In genomic region chr6:50007821-50008220, GRCh38 we compare ENCODE assay signal across 26 cellular contexts. TPM values are rescaled to one million over a fixed set of nuclear protein-coding genes. Genes with fewer than 3 reads are reported as not detected.
DNase-seq lines count a peak whose midpoint lies in the region; ATAC-seq, FAIRE-seq and TF ChIP-seq lines count a peak whose summit lies in the region.
"Had no signal": no experiment of that assay in that cellular context is flagged by ENCODE, and none has a peak within 500 bp of the region (broad histone marks: within the 10 kb centered on the region; RNA-seq: fewer than 3 reads in every experiment).

No MANE protein-coding gene starts in this region.

- intact Hi-C loops in Right ventricle myocardium inferior (cut with DNase I): no loop called here

- FAIRE-seq in H54 (lab: Jason Lieb, UNC): peak; percentile 87
- FAIRE-seq: D721Med, K562 had no signal

- H3K4me1 Mint-ChIP-seq in activated T-cell treated with anti-CD3 and anti-CD28 coated beads, Interleukin-2, amount 50 U/mL, for 4 hours (ENCODE audit: low read depth): no peaks in the 10 kb centered on the region
- H3K4me1 Mint-ChIP-seq: activated naive CD8-positive, alpha-beta T cell treated with anti-CD3 and anti-CD28 coated beads for 36 hours; central memory CD8-positive, alpha-beta T cell; natural killer cell had no signal

- peak; percentile 77 for ATAC-seq in esophagus mucosa
- ATAC-seq in activated T-cell treated with anti-CD3 and anti-CD28 coated beads, Interleukin-2, amount 50 U/mL, for 4 hours: no peak
- ATAC-seq in Right ventricle myocardium inferior: no peak
- ATAC-seq: activated CD4-positive, CD25-positive, alpha-beta regulatory T cell treated with anti-CD3 and anti-CD28 coated beads, Interleukin-2, amount 50 U/mL, for 24 hours; GM23338; K562; natural killer cell had no signal

- no peak for TF ChIP-seq POLR2A in H54 (IDR thresholded peaks at IDR 0.05; ENCODE audit: low read depth, low read length)

- no peak overlapping the region for H3K4me3 Mint-ChIP-seq in activated T-cell treated with anti-CD3 and anti-CD28 coated beads, Interleukin-2, amount 50 U/mL, for 4 hours
- H3K4me3 Mint-ChIP-seq: activated naive CD8-positive, alpha-beta T cell treated with anti-CD3 and anti-CD28 coated beads for 36 hours; activated T-helper 1 cell treated with anti-CD3 and anti-CD28 coated beads, Interleukin-12 subunit alpha, Interleukin-12 subunit beta, Interleukin-2, Interleukin-4 antibody, amounts not matched to agents 30 ng/mL and 10 ng/mL and 1 ng/mL, durations not matched to agents 14 hours and 24 hours and 36 hours; central memory CD8-positive, alpha-beta T cell; GM23338; natural killer cell had no signal

- no peaks in the 10 kb centered on the region for H3K9me3 Mint-ChIP-seq in activated T-cell treated with anti-CD3 and anti-CD28 coated beads, Interleukin-2, amount 50 U/mL, for 4 hours
- H3K9me3 Mint-ChIP-seq: activated naive CD8-positive, alpha-beta T cell treated with anti-CD3 and anti-CD28 coated beads for 36 hours; activated T-helper 1 cell treated with anti-CD3 and anti-CD28 coated beads, Interleukin-12 subunit alpha, Interleukin-12 subunit beta, Interleukin-2, Interleukin-4 antibody, amounts not matched to agents 30 ng/mL and 10 ng/mL and 1 ng/mL, durations not matched to agents 14 hours and 24 hours and 36 hours; GM23338 had no signal

- DNase-seq in H54 (ENCODE audit: insufficient read length, low spot score): peak; percentile 1
- peak; percentile 64 for DNase-seq in RKO (ENCODE audit: low spot score)
- peak; percentile 2 for DNase-seq in stromal cell of bone marrow (ENCODE audit: low read depth)
- DNase-seq in activated T-cell treated with anti-CD3 and anti-CD28 coated beads, Interleukin-2, amount 50 U/mL, for 4 hours: no peak
- DNase-seq in Right ventricle myocardium inferior (ENCODE audit: missing footprints): no peak
- DNase-seq in HuH-7.5 (ENCODE audit: low spot score): no peak
- DNase-seq: activated CD8-positive, alpha-beta memory T cell treated with anti-CD3 and anti-CD28 coated beads for 24 hours; activated naive CD8-positive, alpha-beta T cell treated with anti-CD3 and anti-CD28 coated beads for 36 hours; BE2C; esophagus squamous epithelium; GF-D8; hippocampal formation; kidney glomerular epithelial cell; mesenchymal stem cell; natural killer cell; NCI-H526; SJCRH30; T-helper 9 cell had no signal

- no peaks in the 10 kb centered on the region for H3K27me3 Mint-ChIP-seq in activated T-cell treated with anti-CD3 and anti-CD28 coated beads, Interleukin-2, amount 50 U/mL, for 4 hours (ENCODE audit: low read depth)
- H3K27me3 Mint-ChIP-seq: activated naive CD8-positive, alpha-beta T cell treated with anti-CD3 and anti-CD28 coated beads for 36 hours; central memory CD8-positive, alpha-beta T cell had no signal

- no peaks in the 10 kb centered on the region for H3K36me3 Mint-ChIP-seq in activated T-cell treated with anti-CD3 and anti-CD28 coated beads, Interleukin-2, amount 50 U/mL, for 4 hours (ENCODE audit: insufficient read depth)
- H3K36me3 Mint-ChIP-seq: activated naive CD8-positive, alpha-beta T cell treated with anti-CD3 and anti-CD28 coated beads for 36 hours; natural killer cell had no signal

RNA-seq across cellular contexts. Expression of gene DEFB110, which starts 14.0 kb away (rescaled TPM):
- not detected for total RNA-seq in esophagus mucosa
- total RNA-seq in activated T-cell treated with anti-CD3 and anti-CD28 coated beads, Interleukin-2, amount 50 U/mL, for 4 hours: not detected
- not detected for total RNA-seq in Right ventricle myocardium inferior
- total RNA-seq: activated naive CD8-positive, alpha-beta T cell treated with anti-CD3 and anti-CD28 coated beads for 36 hours; activated T-helper 1 cell treated with anti-CD3 and anti-CD28 coated beads, Interleukin-12 subunit alpha, Interleukin-12 subunit beta, Interleukin-2, Interleukin-4 antibody, amounts not matched to agents 30 ng/mL and 10 ng/mL and 1 ng/mL, durations not matched to agents 14 hours and 24 hours and 36 hours; esophagus squamous epithelium; GM23338; K562; natural killer cell; SJCRH30; suprapubic skin had no signal

RNA-seq across cellular contexts. Expression of gene DEFB113, which starts 38.4 kb away (rescaled TPM):
- total RNA-seq in esophagus mucosa: not detected
- total RNA-seq in activated T-cell treated with anti-CD3 and anti-CD28 coated beads, Interleukin-2, amount 50 U/mL, for 4 hours: not detected
- not detected for total RNA-seq in Right ventricle myocardium inferior
- total RNA-seq: activated naive CD8-positive, alpha-beta T cell treated with anti-CD3 and anti-CD28 coated beads for 36 hours; activated T-helper 1 cell treated with anti-CD3 and anti-CD28 coated beads, Interleukin-12 subunit alpha, Interleukin-12 subunit beta, Interleukin-2, Interleukin-4 antibody, amounts not matched to agents 30 ng/mL and 10 ng/mL and 1 ng/mL, durations not matched to agents 14 hours and 24 hours and 36 hours; esophagus squamous epithelium; GM23338; K562; natural killer cell; SJCRH30; suprapubic skin had no signal

RNA-seq across cellular contexts. Expression of gene DEFB112, which starts 41.9 kb away (rescaled TPM):
- not detected for total RNA-seq in esophagus mucosa
- total RNA-seq in activated T-cell treated with anti-CD3 and anti-CD28 coated beads, Interleukin-2, amount 50 U/mL, for 4 hours: not detected
- total RNA-seq in Right ventricle myocardium inferior: not detected
- total RNA-seq: activated naive CD8-positive, alpha-beta T cell treated with anti-CD3 and anti-CD28 coated beads for 36 hours; activated T-helper 1 cell treated with anti-CD3 and anti-CD28 coated beads, Interleukin-12 subunit alpha, Interleukin-12 subunit beta, Interleukin-2, Interleukin-4 antibody, amounts not matched to agents 30 ng/mL and 10 ng/mL and 1 ng/mL, durations not matched to agents 14 hours and 24 hours and 36 hours; esophagus squamous epithelium; GM23338; K562; natural killer cell; SJCRH30; suprapubic skin had no signal

RNA-seq across cellular contexts. Expression of gene DEFB114, which starts 43.9 kb away (rescaled TPM):
- not detected for total RNA-seq in esophagus mucosa
- not detected for total RNA-seq in activated T-cell treated with anti-CD3 and anti-CD28 coated beads, Interleukin-2, amount 50 U/mL, for 4 hours
- not detected for total RNA-seq in Right ventricle myocardium inferior
- total RNA-seq: activated naive CD8-positive, alpha-beta T cell treated with anti-CD3 and anti-CD28 coated beads for 36 hours; activated T-helper 1 cell treated with anti-CD3 and anti-CD28 coated beads, Interleukin-12 subunit alpha, Interleukin-12 subunit beta, Interleukin-2, Interleukin-4 antibody, amounts not matched to agents 30 ng/mL and 10 ng/mL and 1 ng/mL, durations not matched to agents 14 hours and 24 hours and 36 hours; esophagus squamous epithelium; GM23338; K562; natural killer cell; SJCRH30; suprapubic skin had no signal

Comparison
In these comparisons a context has a peak if more than half of its experiments do, and no peak if none do; other contexts are left out.
1. DNase-seq: peak in H54 (single experiment), RKO (single experiment) and stromal cell of bone marrow (single experiment); none in activated T-cell treated with anti-CD3 and anti-CD28 coated beads, Interleukin-2, amount 50 U/mL, for 4 hours (single experiment), Right ventricle myocardium inferior (single experiment) and HuH-7.5 (single experiment).